In genomic region chr5:71996789-71997188, GRCh38 we compare ENCODE assay signal across 15 cellular contexts.
"Had no signal": no experiment of that assay in that cellular context is flagged by ENCODE, and none has a peak within 500 bp of the region (broad histone marks: within the 10 kb centered on the region; RNA-seq: fewer than 3 reads in every experiment).

No MANE protein-coding gene starts in this region.

- H3K27me3 ChIP-seq: heart left ventricle, ovary, right atrium auricular region, stomach had no signal

- H3K9me3 ChIP-seq: heart left ventricle, ovary, right atrium auricular region, stomach had no signal

- H3K27ac ChIP-seq: coronary artery, foreskin keratinocyte, heart left ventricle, ovary, right atrium auricular region, stomach had no signal

- H3K4me1 ChIP-seq: foreskin keratinocyte, heart left ventricle, right atrium auricular region, stomach had no signal

- DNase-seq: effector CD4-positive, alpha-beta T cell; foreskin keratinocyte; hippocampal formation; left colon; natural killer cell; nucleus accumbens; ovary; small intestine; stimulated activated CD4-positive, alpha-beta T cell treated with anti-CD3 and anti-CD28 coated beads, Interleukin-12 subunit alpha, Interleukin-12 subunit beta, amount 100 ng/mL, for 4 hours; stimulated activated naive CD4-positive, alpha-beta T cell; stomach; substantia nigra had no signal

- ATAC-seq: foreskin keratinocyte, left colon, natural killer cell had no signal

- H3K4me3 ChIP-seq: coronary artery, heart left ventricle, ovary, right atrium auricular region, stomach had no signal

- H3K36me3 ChIP-seq: heart left ventricle, ovary, right atrium auricular region, stomach had no signal
